Comparison of ENCODE assay signal across 8 cellular contexts in the genomic region with DNA sequence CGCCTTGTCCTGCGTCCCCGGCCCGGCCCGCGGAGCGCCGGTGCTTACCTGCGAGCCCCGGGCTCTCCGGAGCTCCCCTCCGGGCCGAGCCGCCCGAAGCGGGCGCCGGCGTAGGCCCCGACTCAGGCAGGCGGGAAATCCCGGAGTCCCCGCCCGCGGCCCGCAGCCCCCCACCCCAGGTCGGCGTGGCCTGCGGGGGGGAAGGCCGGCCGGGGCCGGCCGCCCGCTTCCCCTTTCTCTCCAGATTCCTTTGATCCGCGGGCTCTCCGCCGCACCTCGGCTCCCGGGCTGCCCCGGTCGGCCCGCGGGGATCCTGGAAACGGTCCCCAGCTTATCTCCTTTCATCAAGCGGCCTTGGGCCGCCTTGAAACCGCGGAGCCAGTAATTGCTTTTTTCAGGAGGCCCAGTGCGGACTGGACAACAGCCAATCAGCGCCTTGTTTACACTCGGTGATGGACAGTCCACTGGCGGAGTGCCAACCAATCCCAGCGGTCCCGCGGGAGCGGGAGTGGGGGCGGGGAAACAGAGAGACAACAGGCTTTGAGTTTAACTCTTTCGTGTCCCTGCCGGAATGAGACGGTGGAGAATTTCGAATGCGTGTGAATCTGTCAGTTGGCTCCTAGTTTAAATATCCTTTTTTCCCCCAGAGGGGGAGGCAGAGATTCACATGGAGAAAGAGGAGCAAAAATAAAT. TPM values are rescaled to one million over a fixed set of nuclear protein-coding genes. Genes with fewer than 3 reads are reported as not detected.
DNase-seq lines count a peak whose midpoint lies in the region; ATAC-seq and TF ChIP-seq lines count a peak whose summit lies in the region.

No MANE protein-coding gene starts in this region.

- TF ChIP-seq CTCF in GM06990 (IDR thresholded peaks at IDR 0.05; ENCODE audit: insufficient read depth, low read length, poor library complexity, severe bottlenecking) (no peak), NB4 (IDR thresholded peaks at IDR 0.05; ENCODE audit: low read depth, low read length) (no peak)

- H3K4me3 ChIP-seq in GM06990 (replicated peaks; ENCODE audit: low read depth, low read length) (peak overlapping the region; percentile 44), NB4 (ENCODE audit: low read depth, low read length) (peak overlapping the region; percentile 74), SJSA1 (peak overlapping the region; percentile 60), iPS-15b (ENCODE audit: low read depth, low read length) (peak overlapping the region; percentile 59)

- H3K9me3 ChIP-seq in SJSA1 (replicated peaks) (no peaks in the 10 kb centered on the region), iPS-15b (ENCODE audit: control insufficient read depth, insufficient read depth, low read length) (no peaks in the 10 kb centered on the region)

- H3K4me1 ChIP-seq in SJSA1 (replicated peaks) (peaks cover 30% of the 10 kb centered on the region), iPS-15b (ENCODE audit: control insufficient read depth, insufficient read depth, low read length) (peaks cover 4% of the 10 kb centered on the region)

- ATAC-seq in GM21619 (IDR thresholded peaks at IDR 0.05; ENCODE audit: unreplicated experiment) (no peak), HG03095 (IDR thresholded peaks at IDR 0.05; ENCODE audit: unreplicated experiment) (no peak)

- H3K9ac ChIP-seq in iPS-15b (ENCODE audit: low read depth, low read length), result no peak overlapping the region

- H3K27ac ChIP-seq in SJSA1, result peak overlapping the region; percentile 49

- H3K27me3 ChIP-seq in GM06990 (replicated peaks; ENCODE audit: control insufficient read depth, insufficient read depth, low read length), result no peaks in the 10 kb centered on the region; the same call in 1 of the 2 replicates
- no peaks in the 10 kb centered on the region for H3K27me3 ChIP-seq in SJSA1 (replicated peaks)
- H3K27me3 ChIP-seq in iPS-15b (ENCODE audit: control insufficient read depth, insufficient read depth, low read length), result peaks cover 66% of the 10 kb centered on the region

- in situ Hi-C loops in T47D (cut with HindIII; ENCODE audit: low pct_unique_long_range_greater_than_20kb, low sequenced_read_pairs), result no loop called here

- DNase-seq in GM06990 (ENCODE audit: extremely low read depth, insufficient read length) (peak; percentile 92), NB4 (ENCODE audit: low read depth) (peak; percentile 99), SJSA1 (ENCODE audit: low read depth in 1 of 2, low spot score in 2 of 2) (peak; percentile 99 to 100), T47D (ENCODE audit: low read depth in 1 of 2, low spot score in 1 of 2) (peak; percentile 100), retina (peak; percentile 98)

- 0 out of 2 replicates have a peak, but pooled peaks cover 1% of the 10 kb centered on the region for H3K36me3 ChIP-seq in GM06990 (ENCODE audit: control insufficient read depth, insufficient read depth, low read length)
- peaks cover 4% of the 10 kb centered on the region; the same call in 1 of the 2 replicates for H3K36me3 ChIP-seq in SJSA1
- H3K36me3 ChIP-seq in iPS-15b (ENCODE audit: control insufficient read depth, insufficient read depth, low read length), result no peaks in the 10 kb centered on the region

- TF ChIP-seq POLR2A in NB4 (IDR thresholded peaks at IDR 0.05; ENCODE audit: extremely low read depth, insufficient read length), result peak; percentile 40

RNA-seq across cellular contexts. Expression of gene BAHCC1, which starts 1.4 kb away (rescaled TPM):
- total RNA-seq in SJSA1 (2014; rRNA removed; shearing (Covaris generic)), result 5.7 and 6.6 TPM in 2 replicates
